ENCODE assay signal across 1 cellular context in the genomic region with DNA sequence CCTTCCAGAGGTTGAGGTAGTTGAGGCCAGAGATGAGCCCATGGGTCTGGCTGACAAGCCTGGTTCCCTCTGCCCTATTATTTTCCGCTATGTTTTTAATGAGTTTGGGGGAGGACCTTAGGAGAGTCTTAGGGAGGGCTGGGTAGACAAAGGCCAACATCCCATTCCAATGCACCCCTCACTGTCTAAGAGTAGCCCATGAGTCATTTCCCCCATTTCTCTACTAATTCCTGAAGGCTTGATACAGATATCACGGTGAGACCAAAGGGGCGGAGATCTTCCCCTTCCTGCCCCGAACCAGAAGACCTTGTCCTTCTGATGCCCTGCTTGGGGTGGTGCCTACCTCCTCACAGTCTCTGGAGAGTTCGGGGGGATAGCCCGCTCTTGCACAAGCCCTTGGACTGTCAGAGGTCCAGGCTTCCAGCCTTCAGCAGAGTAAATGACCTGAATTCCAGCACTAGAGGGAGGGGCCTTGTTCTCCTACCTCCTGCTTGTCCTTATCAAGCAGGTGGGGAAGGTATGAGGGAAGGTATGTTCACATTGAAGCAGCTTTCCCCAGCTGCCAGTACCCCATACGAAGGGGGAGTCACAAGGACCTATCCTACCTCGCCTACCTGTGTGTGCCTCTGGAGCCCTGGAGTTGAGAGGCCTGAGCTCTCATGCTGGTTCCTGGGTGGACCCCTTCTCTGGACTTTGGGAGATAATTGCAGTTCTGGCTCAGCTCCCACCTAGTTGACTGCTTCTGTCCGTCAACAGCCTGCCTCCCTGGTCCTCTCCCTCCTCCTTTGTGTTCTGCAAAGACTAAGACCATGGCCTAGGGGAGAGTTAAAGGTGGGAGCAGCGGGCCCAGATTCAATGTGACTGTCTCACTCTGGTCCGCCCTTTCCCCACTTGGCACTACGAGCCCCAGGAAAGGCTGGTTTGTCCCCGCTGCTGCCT.
TF ChIP-seq lines count a peak whose summit lies in the region.

No MANE protein-coding gene starts in this region.

TF ChIP-seq in HepG2, 621 proteins besides CTCF, POLR2A, EP300 and RAD21 (continued from another document):
- TF ChIP-seq, protein P1, sequence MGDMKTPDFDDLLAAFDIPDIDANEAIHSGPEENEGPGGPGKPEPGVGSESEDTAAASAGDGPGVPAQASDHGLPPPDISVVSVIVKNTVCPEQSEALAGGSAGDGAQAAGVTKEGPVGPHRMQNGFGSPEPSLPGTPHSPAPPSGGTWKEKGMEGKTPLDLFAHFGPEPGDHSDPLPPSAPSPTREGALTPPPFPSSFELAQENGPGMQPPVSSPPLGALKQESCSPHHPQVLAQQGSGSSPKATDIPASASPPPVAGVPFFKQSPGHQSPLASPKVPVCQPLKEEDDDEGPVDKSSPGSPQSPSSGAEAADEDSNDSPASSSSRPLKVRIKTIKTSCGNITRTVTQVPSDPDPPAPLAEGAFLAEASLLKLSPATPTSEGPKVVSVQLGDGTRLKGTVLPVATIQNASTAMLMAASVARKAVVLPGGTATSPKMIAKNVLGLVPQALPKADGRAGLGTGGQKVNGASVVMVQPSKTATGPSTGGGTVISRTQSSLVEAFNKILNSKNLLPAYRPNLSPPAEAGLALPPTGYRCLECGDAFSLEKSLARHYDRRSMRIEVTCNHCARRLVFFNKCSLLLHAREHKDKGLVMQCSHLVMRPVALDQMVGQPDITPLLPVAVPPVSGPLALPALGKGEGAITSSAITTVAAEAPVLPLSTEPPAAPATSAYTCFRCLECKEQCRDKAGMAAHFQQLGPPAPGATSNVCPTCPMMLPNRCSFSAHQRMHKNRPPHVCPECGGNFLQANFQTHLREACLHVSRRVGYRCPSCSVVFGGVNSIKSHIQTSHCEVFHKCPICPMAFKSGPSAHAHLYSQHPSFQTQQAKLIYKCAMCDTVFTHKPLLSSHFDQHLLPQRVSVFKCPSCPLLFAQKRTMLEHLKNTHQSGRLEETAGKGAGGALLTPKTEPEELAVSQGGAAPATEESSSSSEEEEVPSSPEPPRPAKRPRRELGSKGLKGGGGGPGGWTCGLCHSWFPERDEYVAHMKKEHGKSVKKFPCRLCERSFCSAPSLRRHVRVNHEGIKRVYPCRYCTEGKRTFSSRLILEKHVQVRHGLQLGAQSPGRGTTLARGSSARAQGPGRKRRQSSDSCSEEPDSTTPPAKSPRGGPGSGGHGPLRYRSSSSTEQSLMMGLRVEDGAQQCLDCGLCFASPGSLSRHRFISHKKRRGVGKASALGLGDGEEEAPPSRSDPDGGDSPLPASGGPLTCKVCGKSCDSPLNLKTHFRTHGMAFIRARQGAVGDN (CRISPR knock-in tag; IDR thresholded peaks at IDR 0.05) = peak; percentile 27
- TF ChIP-seq RARA (CRISPR knock-in tag; IDR thresholded peaks at IDR 0.05) (no peak), SIX1 (CRISPR knock-in tag; IDR thresholded peaks at IDR 0.05; ENCODE audit: borderline replicate concordance) (no peak), ZNF761 (CRISPR knock-in tag; conservative IDR thresholded peaks at IDR 0.05) (no peak), HOXA9 (CRISPR knock-in tag; IDR thresholded peaks at IDR 0.05; ENCODE audit: borderline replicate concordance) (no peak)
